Comparison of ENCODE assay signal across 8 cellular contexts in the genomic region with DNA sequence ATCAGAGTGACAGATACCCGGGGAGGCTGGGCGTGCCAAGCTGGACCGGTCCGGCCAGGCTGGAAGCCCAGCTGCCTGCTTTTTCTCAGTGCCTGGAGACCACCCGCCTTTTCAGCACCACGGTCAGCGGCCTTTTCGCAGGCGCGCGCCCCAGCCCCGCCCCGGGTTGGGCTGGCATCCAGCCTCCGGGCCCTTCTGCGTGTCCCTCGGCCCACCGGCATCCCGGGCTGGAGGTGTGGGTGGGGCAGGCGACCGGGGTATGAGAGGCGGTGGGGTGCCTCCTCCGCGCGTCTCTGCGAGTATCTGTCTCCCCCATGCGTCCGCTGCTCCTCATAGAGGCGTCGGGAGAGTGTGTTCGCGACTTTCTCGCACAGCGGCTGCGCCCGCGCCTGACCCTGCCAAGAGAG.
DNase-seq lines count a peak whose midpoint lies in the region; ATAC-seq and TF ChIP-seq lines count a peak whose summit lies in the region.

No MANE protein-coding gene starts in this region.

- peaks cover 68% of the 10 kb centered on the region for H3K27me3 Mint-ChIP-seq in CD4-positive, alpha-beta T cell

- H3K4me1 Mint-ChIP-seq in CD4-positive, alpha-beta T cell (ENCODE audit: low read depth) = no peaks in the 10 kb centered on the region

- no peak for TF ChIP-seq CTCF in CD4-positive, alpha-beta T cell (IDR thresholded peaks at IDR 0.05)
- TF ChIP-seq CTCF in fibroblast of the aortic adventitia (IDR thresholded peaks at IDR 0.05; ENCODE audit: insufficient read depth, low read length) = no peak

- H3K4me3 Mint-ChIP-seq in CD4-positive, alpha-beta T cell = no peak overlapping the region

- H3K9me3 Mint-ChIP-seq in CD4-positive, alpha-beta T cell = no peaks in the 10 kb centered on the region

- no peaks in the 10 kb centered on the region for H3K36me3 Mint-ChIP-seq in CD4-positive, alpha-beta T cell (ENCODE audit: low read depth)

- intact Hi-C loops in CD4-positive, alpha-beta T cell (cut with DNase I, micrococcal nuclease) = no loop called here

- peak overlapping the region; percentile 17 for H3K4me3 ChIP-seq in fibroblast of the aortic adventitia (ENCODE audit: low read depth, low read length)

- no peak overlapping the region for H3K27ac Mint-ChIP-seq in CD4-positive, alpha-beta T cell

- POLR2A ChIA-PET in CD4-positive, alpha-beta T cell (lab: Charles Lee) = no interaction called here

- CTCF ChIA-PET in CD4-positive, alpha-beta T cell (lab: Charles Lee) = no interaction called here

- no peaks in the 10 kb centered on the region for H3K9me3 ChIP-seq in CD4-positive, alpha-beta T cell (ENCODE audit: control insufficient read depth, low read length)

- H3K27ac ChIP-seq in CD4-positive, alpha-beta T cell (ENCODE audit: low read depth, low read length) = no peak overlapping the region

- H3K27me3 ChIP-seq in CD4-positive, alpha-beta T cell (ENCODE audit: control insufficient read depth, insufficient read depth, low read length) = peaks cover 51% of the 10 kb centered on the region

- peak; percentile 57 for ATAC-seq in CD4-positive, alpha-beta T cell (ENCODE audit: poor library complexity)
- ATAC-seq in GM18909 (IDR thresholded peaks at IDR 0.05; ENCODE audit: poor library complexity, unreplicated experiment) = no peak
- no peak for ATAC-seq in GM21717 (IDR thresholded peaks at IDR 0.05; ENCODE audit: unreplicated experiment)

- peak; percentile 21 to 60 (median 36) for DNase-seq in CD4-positive, alpha-beta T cell
- DNase-seq in KG1 (lab: John Stamatoyannopoulos, UW) (peak; percentile 10), fibroblast of the aortic adventitia (ENCODE audit: low read depth) (peak; percentile 28), renal cortical epithelial cell (ENCODE audit: low read depth) (peak; percentile 11), NCI-H1105 treated with DMSO at 0.1 percent for 48 hours (lab: John Stamatoyannopoulos, UW) (no peak)
- peak; percentile 81 for DNase-seq in activated CD8-positive, alpha-beta memory T cell treated with anti-CD3 and anti-CD28 coated beads, Interleukin-2, amount 50 U/mL, for 48 hours
